Comparison of ENCODE assay signal across 13 cellular contexts in genomic region chr5:79621056-79621455, GRCh38. TPM values are rescaled to one million over a fixed set of nuclear protein-coding genes. Genes with fewer than 3 reads are reported as not detected.
DNase-seq lines count a peak whose midpoint lies in the region; ATAC-seq and TF ChIP-seq lines count a peak whose summit lies in the region.
"Had no signal": no experiment of that assay in that cellular context is flagged by ENCODE, and none has a peak within 500 bp of the region (broad histone marks: within the 10 kb centered on the region; RNA-seq: fewer than 3 reads in every experiment).

No MANE protein-coding gene starts in this region.

- H3K27me3 ChIP-seq in adipocyte (replicated peaks; ENCODE audit: control insufficient read depth, insufficient read depth, low read length) (no peaks in the 10 kb centered on the region), lower lobe of right lung (ENCODE audit: low read depth) (no peaks in the 10 kb centered on the region)
- H3K27me3 ChIP-seq: sigmoid colon, tibial artery had no signal

- no peaks in the 10 kb centered on the region for H3K27me3 Mint-ChIP-seq in activated naive CD8-positive, alpha-beta T cell treated with anti-CD3 and anti-CD28 coated beads, Interleukin-2, amount 50 U/mL, for 24 hours
- H3K27me3 Mint-ChIP-seq in activated naive CD8-positive, alpha-beta T cell treated with anti-CD3 and anti-CD28 coated beads for 36 hours, result no peaks in the 10 kb centered on the region

- intact Hi-C loops in lower lobe of right lung (cut with DNase I), result no loop called here

- DNase-seq in activated naive CD8-positive, alpha-beta T cell treated with anti-CD3 and anti-CD28 coated beads, Interleukin-2, amount 50 U/mL, for 24 hours, result no peak
- DNase-seq in activated naive CD8-positive, alpha-beta T cell treated with anti-CD3 and anti-CD28 coated beads for 36 hours, result no peak
- peak; percentile 43 for DNase-seq in adipocyte (ENCODE audit: low read depth)
- DNase-seq in glomerular visceral epithelial cell (ENCODE audit: extremely low spot score), result peak; percentile 55
- no peak for DNase-seq in UCSD-AML1 (lab: John Stamatoyannopoulos, UW; ENCODE audit: unreplicated experiment)
- DNase-seq in stimulated activated CD8-positive, alpha-beta memory T cell treated with anti-CD3 and anti-CD28 coated beads, Interleukin-4, amount 100 ng/mL, for 48 hours, result no peak
- DNase-seq in lower lobe of right lung, result no peak
- DNase-seq in NCI-H128 (lab: John Stamatoyannopoulos, UW; ENCODE audit: unreplicated experiment), result no peak
- DNase-seq: endodermal cell, NCI-H2171 treated with DMSO at 0.1 percent for 48 hours, OCI-M1, sigmoid colon, tibial artery had no signal

- peaks cover 15% of the 10 kb centered on the region for H3K9me3 Mint-ChIP-seq in activated naive CD8-positive, alpha-beta T cell treated with anti-CD3 and anti-CD28 coated beads, Interleukin-2, amount 50 U/mL, for 24 hours
- peaks cover 15% of the 10 kb centered on the region for H3K9me3 Mint-ChIP-seq in activated naive CD8-positive, alpha-beta T cell treated with anti-CD3 and anti-CD28 coated beads for 36 hours

- ATAC-seq in activated naive CD8-positive, alpha-beta T cell treated with anti-CD3 and anti-CD28 coated beads, Interleukin-2, amount 50 U/mL, for 24 hours, result peak; percentile 80
- ATAC-seq in lower lobe of right lung, result no peak

- H3K36me3 ChIP-seq in adipocyte (ENCODE audit: control insufficient read depth, insufficient read depth, low read length, severe bottlenecking) (peaks cover 79% of the 10 kb centered on the region), lower lobe of right lung (peaks cover 85% of the 10 kb centered on the region)

- no peak for TF ChIP-seq CTCF in lower lobe of right lung (IDR thresholded peaks at IDR 0.05)

- H3K4me3 Mint-ChIP-seq in activated naive CD8-positive, alpha-beta T cell treated with anti-CD3 and anti-CD28 coated beads, Interleukin-2, amount 50 U/mL, for 24 hours, result no peak overlapping the region
- no peak overlapping the region for H3K4me3 Mint-ChIP-seq in activated naive CD8-positive, alpha-beta T cell treated with anti-CD3 and anti-CD28 coated beads for 36 hours
- H3K4me3 Mint-ChIP-seq: endodermal cell had no signal

- no peaks in the 10 kb centered on the region for H3K4me1 ChIP-seq in adipocyte (ENCODE audit: control insufficient read depth, insufficient read depth, low read length)
- H3K4me1 ChIP-seq in lower lobe of right lung, result peaks cover 10% of the 10 kb centered on the region
- H3K4me1 ChIP-seq: sigmoid colon, tibial artery had no signal

- H3K9ac ChIP-seq in adipocyte (ENCODE audit: low read length), result no peak overlapping the region

- H3K27ac ChIP-seq in lower lobe of right lung, result no peak overlapping the region
- H3K27ac ChIP-seq: sigmoid colon, tibial artery had no signal

- no peak overlapping the region for H3K4me3 ChIP-seq in adipocyte (ENCODE audit: low read length)
- H3K4me3 ChIP-seq in lower lobe of right lung, result no peak overlapping the region
- H3K4me3 ChIP-seq: sigmoid colon, tibial artery had no signal

- H3K4me1 Mint-ChIP-seq in activated naive CD8-positive, alpha-beta T cell treated with anti-CD3 and anti-CD28 coated beads, Interleukin-2, amount 50 U/mL, for 24 hours, result peaks cover 47% of the 10 kb centered on the region
- H3K4me1 Mint-ChIP-seq in activated naive CD8-positive, alpha-beta T cell treated with anti-CD3 and anti-CD28 coated beads for 36 hours, result peaks cover 24% of the 10 kb centered on the region
- H3K4me1 Mint-ChIP-seq: endodermal cell had no signal

- H3K36me3 Mint-ChIP-seq in activated naive CD8-positive, alpha-beta T cell treated with anti-CD3 and anti-CD28 coated beads, Interleukin-2, amount 50 U/mL, for 24 hours (ENCODE audit: low read depth), result peaks cover 67% of the 10 kb centered on the region
- peaks cover 58% of the 10 kb centered on the region for H3K36me3 Mint-ChIP-seq in activated naive CD8-positive, alpha-beta T cell treated with anti-CD3 and anti-CD28 coated beads for 36 hours

- H3K9me3 ChIP-seq in adipocyte (ENCODE audit: control insufficient read depth, low read length), result peaks cover 5% of the 10 kb centered on the region
- peaks cover 10% of the 10 kb centered on the region for H3K9me3 ChIP-seq in lower lobe of right lung
- H3K9me3 ChIP-seq: sigmoid colon had no signal

- H3K27ac Mint-ChIP-seq in activated naive CD8-positive, alpha-beta T cell treated with anti-CD3 and anti-CD28 coated beads, Interleukin-2, amount 50 U/mL, for 24 hours, result no peak overlapping the region
- H3K27ac Mint-ChIP-seq in activated naive CD8-positive, alpha-beta T cell treated with anti-CD3 and anti-CD28 coated beads for 36 hours, result no peak overlapping the region

RNA-seq across cellular contexts. Expression of gene TENT2, which starts 8.8 kb away (rescaled TPM):
- total RNA-seq in activated naive CD8-positive, alpha-beta T cell treated with anti-CD3 and anti-CD28 coated beads for 36 hours, result 10 to 100 TPM; 68.1 to 73.1 TPM
- total RNA-seq in lower lobe of right lung, result 66.7 TPM

Comparison
In these comparisons a context has a peak if more than half of its experiments do, and no peak if none do; other contexts are left out.
1. DNase-seq: peak in adipocyte (single experiment) and glomerular visceral epithelial cell (single experiment); none in activated naive CD8-positive, alpha-beta T cell treated with anti-CD3 and anti-CD28 coated beads, Interleukin-2, amount 50 U/mL, for 24 hours (single experiment), activated naive CD8-positive, alpha-beta T cell treated with anti-CD3 and anti-CD28 coated beads for 36 hours (single experiment), UCSD-AML1 (single experiment), stimulated activated CD8-positive, alpha-beta memory T cell treated with anti-CD3 and anti-CD28 coated beads, Interleukin-4, amount 100 ng/mL, for 48 hours (single experiment), lower lobe of right lung (single experiment) and NCI-H128 (single experiment).